In genomic region chr11:62611705-62612365, GRCh38 we compare ENCODE assay signal across 8 cellular contexts. TPM values are rescaled to one million over a fixed set of nuclear protein-coding genes. Genes with fewer than 3 reads are reported as not detected.
DNase-seq lines count a peak whose midpoint lies in the region; ATAC-seq and TF ChIP-seq lines count a peak whose summit lies in the region.

No MANE protein-coding gene starts in this region.

- peaks cover 17% of the 10 kb centered on the region; the same call in 1 of the 2 replicates for H3K79me2 ChIP-seq in SK-N-SH (ENCODE audit: insufficient read depth)

- H3K36me3 ChIP-seq in SK-N-SH (replicated peaks in 1 of 2; ENCODE audit: control insufficient read depth in 1 of 2, insufficient read depth in 2 of 2, low read length in 1 of 2) (peaks cover 11 to 23% of the 10 kb centered on the region in 2 experiments), brain microvascular endothelial cell (replicated peaks) (peaks cover 7% of the 10 kb centered on the region)

- CTCF ChIA-PET in SK-N-SH (lab: Yijun Ruan, JAX), result interaction anchor here (0.7 to 6.9 kb wide), 19 partner anchors 8 to 842 kb away, joined by 3 to 69 read pairs (median 5); partner anchors contain the start of genes B3GAT3, C11orf98, CSKMT and LBHD1

- TF ChIP-seq RAD21 in SK-N-SH (IDR thresholded peaks at IDR 0.05; ENCODE audit: low read length), result no peak

- no peaks in the 10 kb centered on the region for H3K9me2 ChIP-seq in SK-N-SH

- H3K4me1 Mint-ChIP-seq in immature natural killer cell, result peaks cover 22 to 31% of the 10 kb centered on the region in 2 donors

- H3K4me2 ChIP-seq in SK-N-SH, result peak overlapping the region; percentile 82

- H3K4me3 ChIP-seq in SK-N-SH (ENCODE audit: low read depth in 2 of 2, low read length in 1 of 2) (peak overlapping the region; percentile 71 to 81), brain microvascular endothelial cell (ENCODE audit: low read depth, low read length) (peak overlapping the region; percentile 75)

- peak overlapping the region; percentile 93 to 99 (median 94) for H3K4me3 Mint-ChIP-seq in immature natural killer cell

- WGBS in SK-N-SH (ENCODE audit: low lambda C conversion rate), result 1% methylated on average over 22 of the region's 34 CpGs

- TF ChIP-seq CTCF in SK-N-SH (IDR thresholded peaks at IDR 0.05) (no peak), brain microvascular endothelial cell (IDR thresholded peaks at IDR 0.05; ENCODE audit: low read depth, low read length, missing control alignments) (peak; percentile 9)

- no peaks in the 10 kb centered on the region for H3K9me3 Mint-ChIP-seq in immature natural killer cell

- peak overlapping the region; percentile 76 for H2AFZ ChIP-seq in SK-N-SH (ENCODE audit: low read depth)

- H3K27me3 ChIP-seq in SK-N-SH (ENCODE audit: insufficient read depth) (no peaks in the 10 kb centered on the region), brain microvascular endothelial cell (replicated peaks) (no peaks in the 10 kb centered on the region)

- in situ Hi-C loops in brain microvascular endothelial cell (cut with HindIII; ENCODE audit: low pct_ligation_motif_present, low sequenced_read_pairs), result no loop called here

- H3K4me1 ChIP-seq in SK-N-SH (ENCODE audit: control insufficient read depth in 1 of 2, insufficient read depth in 2 of 2, low read depth in 1 of 2, low read length in 1 of 2), result peaks cover 4 to 24% of the 10 kb centered on the region in 2 experiments; a peak in 2 of 4 replicates

- ATAC-seq in GM19035 (IDR thresholded peaks at IDR 0.05; ENCODE audit: unreplicated experiment) (peak; percentile 1), HG03460 (IDR thresholded peaks at IDR 0.05; ENCODE audit: unreplicated experiment) (peak; percentile 28)

- H3K36me3 Mint-ChIP-seq in immature natural killer cell, result peaks cover 5 to 20% (median 8%) of the 10 kb centered on the region in 3 donors

- peaks cover 27% of the 10 kb centered on the region for H3F3A ChIP-seq in SK-N-SH (replicated peaks; ENCODE audit: insufficient read depth)

- H3K27ac ChIP-seq in SK-N-SH (ENCODE audit: low read depth in 2 of 2, low read length in 1 of 2), result peak overlapping the region; percentile 70 to 92
- peak overlapping the region; percentile 42 for H3K27ac ChIP-seq in brain microvascular endothelial cell

- POLR2A ChIA-PET in SK-N-SH (lab: Yijun Ruan, JAX), result interaction anchor here (1.0 to 2.7 kb wide), 6 partner anchors 8 to 53 kb away, joined by 3 to 18 read pairs (median 10); partner anchors contain the start of genes B3GAT3, C11orf98, CSKMT and EEF1G

- peak overlapping the region; percentile 70 for H3K9ac ChIP-seq in SK-N-SH

- H3K9me3 ChIP-seq in SK-N-SH, result no peaks in the 10 kb centered on the region

- no peak for TF ChIP-seq EP300 in SK-N-SH (IDR thresholded peaks at IDR 0.05; ENCODE audit: borderline replicate concordance in 1 of 2, low read depth in 1 of 2, low read length in 1 of 2)

- peak overlapping the region; percentile 94 to 99 (median 96) for H3K27ac Mint-ChIP-seq in immature natural killer cell

- no peaks in the 10 kb centered on the region for H4K20me1 ChIP-seq in SK-N-SH (ENCODE audit: insufficient read depth)

- DNase-seq in AG20443 (ENCODE audit: low spot score), result peak; percentile 75
- peak; percentile 67 for DNase-seq in SK-N-SH
- DNase-seq in brain microvascular endothelial cell, result no peak
- DNase-seq in immature natural killer cell, result no peak
- DNase-seq in stimulated activated CD4-positive, alpha-beta T cell treated with anti-CD3 and anti-CD28 coated beads, Interleukin-12 subunit alpha, Interleukin-12 subunit beta, amount 100 ng/mL, for 4 hours, result peak; percentile 52
- DNase-seq in pons (ENCODE audit: low spot score), result no peak

- peaks cover 0 to 8% (median 3%) of the 10 kb centered on the region in 3 donors for H3K27me3 Mint-ChIP-seq in immature natural killer cell (ENCODE audit: low read depth in 3 of 3)

TF ChIP-seq in SK-N-SH, 30 proteins besides CTCF, POLR2A, EP300 and RAD21 (continues in another document):
- TF ChIP-seq CHD2 (IDR thresholded peaks at IDR 0.05; ENCODE audit: low read length, partially characterized antibody), result peak; percentile 65
- TF ChIP-seq EZH2phosphoT487 (IDR thresholded peaks at IDR 0.05; ENCODE audit: borderline replicate concordance, low read depth), result no peak
- no peak for TF ChIP-seq POLR2AphosphoS5 (IDR thresholded peaks at IDR 0.05; ENCODE audit: low read depth, low read length)
- TF ChIP-seq REST (IDR thresholded peaks at IDR 0.05; ENCODE audit: low read depth, low read length), result no peak
- no peak for TF ChIP-seq SMC3 (IDR thresholded peaks at IDR 0.05; ENCODE audit: low read depth, low read length)
- no peak for TF ChIP-seq MEF2A (IDR thresholded peaks at IDR 0.05; ENCODE audit: borderline replicate concordance, low read depth)
- TF ChIP-seq RFX5 (IDR thresholded peaks at IDR 0.05; ENCODE audit: low read length), result no peak
- TF ChIP-seq YY1 (IDR thresholded peaks at IDR 0.05; ENCODE audit: low read depth), result no peak
- peak; percentile 32; the same call in 1 of the 2 replicates for TF ChIP-seq MAX (IDR thresholded peaks at IDR 0.05; ENCODE audit: low read depth)
- TF ChIP-seq ZBTB33 (IDR thresholded peaks at IDR 0.05; ENCODE audit: borderline replicate concordance, low read depth), result 0 out of 2 replicates have a peak, but pooled peaks have one; percentile 5

RNA-seq across cellular contexts. Expression of gene EML3, which starts 0.7 kb away (rescaled TPM):
- polyA plus RNA-seq in SK-N-SH (2012; rRNA removed), result 43.0 and 47.8 TPM in 2 replicates
- 14.5 and 19.5 TPM in 2 replicates for polyA plus RNA-seq in SK-N-SH (2012; cell fraction: cytosol; rRNA removed)
- 247 and 252 TPM in 2 replicates for polyA plus RNA-seq in SK-N-SH (2012; cell fraction: nucleus; rRNA removed)
- polyA plus RNA-seq in immature natural killer cell, result 10 to 100 TPM; 15.9 to 25.8 (median 17.9) TPM

RNA-seq across cellular contexts. Expression of gene ROM1, which starts 1.2 kb away (rescaled TPM):
- 7.3 and 7.9 TPM in 2 replicates for polyA plus RNA-seq in SK-N-SH (2012; rRNA removed)
- 5.3 and 6.3 TPM in 2 replicates for polyA plus RNA-seq in SK-N-SH (2012; cell fraction: cytosol; rRNA removed)
- 6.0 and 8.2 TPM in 2 replicates for polyA plus RNA-seq in SK-N-SH (2012; cell fraction: nucleus; rRNA removed)
- polyA plus RNA-seq in immature natural killer cell, result 1 to 10 TPM in 2 of 3 donors, under 1 TPM in 1; 0.17 to 2.1 (median 1.6) TPM

RNA-seq across cellular contexts. Expression of gene B3GAT3, which starts 10.0 kb away (rescaled TPM):
- polyA plus RNA-seq in SK-N-SH (2012; rRNA removed) (104 and 116 TPM in 2 replicates), immature natural killer cell (10 to 100 TPM; 35.5 to 54.1 (median 49.7) TPM)
- polyA plus RNA-seq in SK-N-SH (2012; cell fraction: cytosol; rRNA removed), result 48.0 and 73.2 TPM in 2 replicates
- polyA plus RNA-seq in SK-N-SH (2012; cell fraction: nucleus; rRNA removed), result 180 and 242 TPM in 2 replicates

RNA-seq across cellular contexts. Expression of gene MTA2, which starts 10.2 kb away (rescaled TPM):
- polyA plus RNA-seq in SK-N-SH (2012; rRNA removed) (18.4 and 20.6 TPM in 2 replicates), immature natural killer cell (10 to 100 TPM in 2 of 3 donors, 1 to 10 TPM in 1; 9.7 to 48.4 (median 22.4) TPM)
- 12.7 and 15.6 TPM in 2 replicates for polyA plus RNA-seq in SK-N-SH (2012; cell fraction: cytosol; rRNA removed)
- 57.9 and 72.2 TPM in 2 replicates for polyA plus RNA-seq in SK-N-SH (2012; cell fraction: nucleus; rRNA removed)

RNA-seq across cellular contexts. Expression of gene TUT1, which starts 20.5 kb away (rescaled TPM):
- polyA plus RNA-seq in SK-N-SH (2012; rRNA removed), result 27.3 and 30.0 TPM in 2 replicates
- polyA plus RNA-seq in SK-N-SH (2012; cell fraction: cytosol; rRNA removed), result 10.5 and 13.8 TPM in 2 replicates
- polyA plus RNA-seq in SK-N-SH (2012; cell fraction: nucleus; rRNA removed), result 97.9 and 105 TPM in 2 replicates
- polyA plus RNA-seq in immature natural killer cell, result 10 to 100 TPM in 2 of 3 donors, 1 to 10 TPM in 1; 7.3 to 16.2 (median 12.5) TPM

Comparison
In these comparisons a context has a peak if more than half of its experiments do, and no peak if none do; other contexts are left out.
1. DNase-seq: peak in AG20443 (single experiment), SK-N-SH (single experiment) and stimulated activated CD4-positive, alpha-beta T cell treated with anti-CD3 and anti-CD28 coated beads, Interleukin-12 subunit alpha, Interleukin-12 subunit beta, amount 100 ng/mL, for 4 hours (single experiment); none in brain microvascular endothelial cell (single experiment), immature natural killer cell (0 of 3) and pons (single experiment).